ENCODE assay signal across 19 cellular contexts in genomic region chr20:43055181-43055884, GRCh38.
"Had no signal": no experiment of that assay in that cellular context is flagged by ENCODE, and none has a peak within 500 bp of the region (broad histone marks: within the 10 kb centered on the region; RNA-seq: fewer than 3 reads in every experiment).

No MANE protein-coding gene starts in this region.

- H3K4me3 ChIP-seq: K562 had no signal

- DNase-seq: MV-4-11, NCI-H1048, NCI-H1105, NCI-H1417, NCI-H1436 treated with DMSO at 0.1 percent for 48 hours, NCI-H1694, NCI-H187 treated with DMSO at 0.1 percent for 48 hours, NCI-H2029 treated with DMSO at 0.1 percent for 48 hours, NCI-H2107, NCI-H2227 treated with DMSO at 0.1 percent for 48 hours, NCI-H524, NCI-H526 treated with DMSO at 0.1 percent for 48 hours, NCI-H774, SHP77 had no signal

- H3K27ac ChIP-seq: KMS-11, RWPE1 had no signal

- H3K9ac ChIP-seq: KMS-11 had no signal

- H3K4me2 ChIP-seq: KMS-11 had no signal

- FAIRE-seq: K562 had no signal

- ATAC-seq: K562, Panc1, SK-N-SH treated with all-trans-retinoic acid at 6 μM for 48 hours had no signal
